In the genomic region with DNA sequence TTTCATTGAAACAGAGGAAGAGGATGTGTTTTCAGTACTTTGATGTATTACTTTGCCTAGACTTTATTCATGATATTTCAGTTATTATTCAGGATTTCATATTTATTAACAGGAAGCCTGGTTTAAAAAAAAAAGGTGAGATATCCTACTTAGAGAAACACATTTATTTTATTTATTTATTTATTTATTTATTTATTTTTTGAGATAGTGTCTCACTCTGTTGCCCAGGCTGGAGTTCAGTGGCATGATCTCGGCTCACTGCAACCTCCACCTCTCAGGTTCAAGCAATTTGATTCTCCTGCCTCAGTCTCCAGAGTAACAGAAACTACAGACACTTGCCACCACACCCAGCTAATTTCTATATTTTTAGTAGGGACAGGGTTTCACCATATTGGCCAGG, we compare ENCODE assay signal across 31 cellular contexts.
"Had no signal": no experiment of that assay in that cellular context is flagged by ENCODE, and none has a peak within 500 bp of the region (broad histone marks: within the 10 kb centered on the region; RNA-seq: fewer than 3 reads in every experiment).

No MANE protein-coding gene starts in this region.

- H2AFZ ChIP-seq: neural progenitor cell, parathyroid adenoma had no signal

- ATAC-seq: natural killer cell; psoas muscle; right cardiac atrium; right lobe of liver; stimulated activated memory B cell treated with anti-CD40 and anti-IgM and Interleukin-4, amounts not matched to agents 10 μg/mL and 1 μg/mL and 100 μg/mL, for 72 hours; stimulated activated naive CD8-positive, alpha-beta T cell treated with anti-CD3 and anti-CD28 coated beads, Interleukin-15, amount 100 ng/mL, for 72 hours; stimulated activated naive CD8-positive, alpha-beta T cell treated with anti-CD3 and anti-CD28 coated beads, Interleukin-15, Interleukin-2, amounts not matched to agents 100 U/mL and 50 U/mL, for 24 hours; upper lobe of right lung had no signal

- H3K79me2 ChIP-seq: parathyroid adenoma had no signal

- H3K27me3 Mint-ChIP-seq: progenitor cell of endocrine pancreas; stimulated activated memory B cell treated with anti-CD40 and anti-IgM and Interleukin-4, amounts not matched to agents 10 μg/mL and 1 μg/mL and 100 μg/mL, for 72 hours; stimulated activated naive CD8-positive, alpha-beta T cell treated with anti-CD3 and anti-CD28 coated beads, Interleukin-15, amount 100 ng/mL, for 72 hours; type B pancreatic cell had no signal

- H3K4me1 ChIP-seq: psoas muscle, right lobe of liver, testis, uterus had no signal

- H3K9ac ChIP-seq: neural progenitor cell, parathyroid adenoma had no signal

- H3K36me3 ChIP-seq: neural progenitor cell, ovary, right lobe of liver, spleen, suprapubic skin, tibial artery, transverse colon, upper lobe of right lung, uterus had no signal

- H3K27ac ChIP-seq: neural progenitor cell, ovary, parathyroid adenoma, psoas muscle, right lobe of liver, skin epidermis, spleen, suprapubic skin, testis, tibial artery, transverse colon, upper lobe of right lung, uterus had no signal

- H3K4me3 ChIP-seq: neural progenitor cell, ovary, psoas muscle, right lobe of liver, skin epidermis, smooth muscle cell, spleen, suprapubic skin, testis, tibial artery, transverse colon, upper lobe of right lung, uterus had no signal

- H3K9me3 ChIP-seq: ovary, psoas muscle, right lobe of liver, spleen, suprapubic skin, testis, tibial artery, transverse colon, upper lobe of right lung, uterus had no signal

- H3K27ac Mint-ChIP-seq: natural killer cell; nephron; neural progenitor cell; progenitor cell of endocrine pancreas; stimulated activated memory B cell treated with anti-CD40 and anti-IgM and Interleukin-4, amounts not matched to agents 10 μg/mL and 1 μg/mL and 100 μg/mL, for 72 hours; stimulated activated naive CD8-positive, alpha-beta T cell treated with anti-CD3 and anti-CD28 coated beads, Interleukin-15, amount 100 ng/mL, for 72 hours; type B pancreatic cell had no signal

- H3K27me3 ChIP-seq: neural progenitor cell, ovary, right lobe of liver, spleen, suprapubic skin, testis, tibial artery, transverse colon, upper lobe of right lung, uterus had no signal

- H3K4me3 Mint-ChIP-seq: natural killer cell; nephron; neural progenitor cell; stimulated activated memory B cell treated with anti-CD40 and anti-IgM and Interleukin-4, amounts not matched to agents 10 μg/mL and 1 μg/mL and 100 μg/mL, for 72 hours; stimulated activated naive CD8-positive, alpha-beta T cell treated with anti-CD3 and anti-CD28 coated beads, Interleukin-15, amount 100 ng/mL, for 72 hours; type B pancreatic cell had no signal

- H3K9me3 Mint-ChIP-seq: natural killer cell; nephron; neural progenitor cell; stimulated activated memory B cell treated with anti-CD40 and anti-IgM and Interleukin-4, amounts not matched to agents 10 μg/mL and 1 μg/mL and 100 μg/mL, for 72 hours; stimulated activated naive CD8-positive, alpha-beta T cell treated with anti-CD3 and anti-CD28 coated beads, Interleukin-15, amount 100 ng/mL, for 72 hours; type B pancreatic cell had no signal

- DNase-seq: natural killer cell; occipital lobe; ovary; posterior cingulate gyrus; psoas muscle; right cardiac atrium; right lobe of liver; spleen; stimulated activated CD4-positive, alpha-beta T cell treated with anti-CD3 and anti-CD28 coated beads, Interleukin-12 subunit alpha, Interleukin-12 subunit beta, amount 100 ng/mL, for 4 hours; stimulated activated CD4-positive, alpha-beta T cell treated with anti-CD3 and anti-CD28 coated beads, Interleukin-1b, Interleukin-23, amount 100 ng/mL, for 48 hours; stimulated activated CD4-positive, alpha-beta T cell treated with anti-CD3 and anti-CD28 coated beads, Interleukin-4, amount 100 ng/mL, for 1 hour; stimulated activated CD4-positive, alpha-beta T cell treated with anti-CD3 and anti-CD28 coated beads, Interleukin-4, amount 100 ng/mL, for 4 hours; stimulated activated CD8-positive, alpha-beta memory T cell treated with anti-CD3 and anti-CD28 coated beads, Interleukin-4, amount 100 ng/mL, for 48 hours; stimulated activated naive CD4-positive, alpha-beta T cell; stimulated activated naive CD8-positive, alpha-beta T cell treated with anti-CD3 and anti-CD28 coated beads, Interleukin-15, amount 100 ng/mL, for 72 hours; stimulated activated naive CD8-positive, alpha-beta T cell treated with anti-CD3 and anti-CD28 coated beads, Interleukin-15, Interleukin-2, amounts not matched to agents 100 U/mL and 50 U/mL, for 24 hours; substantia nigra; testis; tibial artery; transverse colon; upper lobe of right lung; uterus had no signal

- H3K4me2 ChIP-seq: neural progenitor cell, smooth muscle cell had no signal

- H3K36me3 Mint-ChIP-seq: natural killer cell had no signal
